In the genomic region with DNA sequence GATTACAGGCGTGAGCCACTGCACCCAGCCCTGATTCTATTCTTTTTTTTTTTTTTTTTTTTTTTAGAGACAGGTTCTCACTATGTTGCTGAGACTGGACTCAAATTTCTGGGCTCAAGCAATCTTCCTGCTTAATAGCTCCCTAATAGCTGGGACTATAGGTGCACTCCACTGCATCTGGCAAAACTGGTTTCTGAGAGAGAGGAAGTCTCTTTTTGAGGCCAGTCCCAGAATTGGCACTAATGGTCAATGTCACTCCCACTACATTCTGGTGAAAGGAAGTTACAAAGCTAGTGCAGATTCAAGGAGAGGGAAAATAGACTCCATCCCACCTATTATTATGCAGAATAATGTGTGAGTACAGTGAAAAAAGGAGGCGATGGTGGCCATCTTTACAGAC, we compare ENCODE assay signal across 15 cellular contexts.
"Had no signal": no experiment of that assay in that cellular context is flagged by ENCODE, and none has a peak within 500 bp of the region (broad histone marks: within the 10 kb centered on the region; RNA-seq: fewer than 3 reads in every experiment).

No MANE protein-coding gene starts in this region.

- H3K9me3 ChIP-seq: esophagus muscularis mucosa, right atrium auricular region, tibial artery had no signal

- H3K27me3 ChIP-seq: esophagus muscularis mucosa, right atrium auricular region, tibial artery had no signal

- H3K36me3 ChIP-seq: esophagus muscularis mucosa, right atrium auricular region, tibial artery had no signal

- H3K27ac Mint-ChIP-seq: activated CD4-positive, alpha-beta memory T cell treated with anti-CD3 and anti-CD28 coated beads for 36 hours; activated naive CD8-positive, alpha-beta T cell treated with anti-CD3 and anti-CD28 coated beads, Interleukin-2, amount 10 ng/mL, durations not matched to agents 7 days and 5 days; activated T-cell treated with anti-CD3 and anti-CD28 coated beads, Interleukin-2, amount 50 U/mL, for 72 hours had no signal

- DNase-seq: activated CD4-positive, alpha-beta memory T cell treated with anti-CD3 and anti-CD28 coated beads for 36 hours; activated CD4-positive, CD25-positive, alpha-beta regulatory T cell treated with anti-CD3 and anti-CD28 coated beads, Interleukin-2, amount 50 U/mL, for 72 hours; activated naive CD8-positive, alpha-beta T cell treated with anti-CD3 and anti-CD28 coated beads, Interleukin-2, amount 10 ng/mL, durations not matched to agents 7 days and 5 days; activated T-cell treated with anti-CD3 and anti-CD28 coated beads, Interleukin-2, amount 50 U/mL, for 72 hours; aorta; glutamatergic neuron; naive thymus-derived CD4-positive, alpha-beta T cell; posterior cingulate gyrus; stimulated activated CD4-positive, alpha-beta T cell treated with anti-CD3 and anti-CD28 coated beads, Interleukin-4, amount 100 ng/mL, for 4 hours; T-helper 2 cell; tibial artery had no signal

- H3K4me3 ChIP-seq: esophagus muscularis mucosa, lung, right atrium auricular region, skin epidermis, tibial artery had no signal

- H3K9me3 Mint-ChIP-seq: activated CD4-positive, alpha-beta memory T cell treated with anti-CD3 and anti-CD28 coated beads for 36 hours; activated T-cell treated with anti-CD3 and anti-CD28 coated beads, Interleukin-2, amount 50 U/mL, for 72 hours; naive thymus-derived CD4-positive, alpha-beta T cell had no signal

- H3K4me3 Mint-ChIP-seq: activated CD4-positive, alpha-beta memory T cell treated with anti-CD3 and anti-CD28 coated beads for 36 hours; activated naive CD8-positive, alpha-beta T cell treated with anti-CD3 and anti-CD28 coated beads, Interleukin-2, amount 10 ng/mL, durations not matched to agents 7 days and 5 days; activated T-cell treated with anti-CD3 and anti-CD28 coated beads, Interleukin-2, amount 50 U/mL, for 72 hours; naive thymus-derived CD4-positive, alpha-beta T cell had no signal

- ATAC-seq: activated T-cell treated with anti-CD3 and anti-CD28 coated beads, Interleukin-2, amount 50 U/mL, for 72 hours; naive thymus-derived CD4-positive, alpha-beta T cell had no signal

- H3K36me3 Mint-ChIP-seq: activated CD4-positive, alpha-beta memory T cell treated with anti-CD3 and anti-CD28 coated beads for 36 hours had no signal

- H3K27me3 Mint-ChIP-seq: activated CD4-positive, alpha-beta memory T cell treated with anti-CD3 and anti-CD28 coated beads for 36 hours; activated naive CD8-positive, alpha-beta T cell treated with anti-CD3 and anti-CD28 coated beads, Interleukin-2, amount 10 ng/mL, durations not matched to agents 7 days and 5 days; naive thymus-derived CD4-positive, alpha-beta T cell had no signal

- H3K27ac ChIP-seq: esophagus muscularis mucosa, skin epidermis, tibial artery had no signal
